18 cellular contexts compared by ENCODE assay signal in the genomic region with DNA sequence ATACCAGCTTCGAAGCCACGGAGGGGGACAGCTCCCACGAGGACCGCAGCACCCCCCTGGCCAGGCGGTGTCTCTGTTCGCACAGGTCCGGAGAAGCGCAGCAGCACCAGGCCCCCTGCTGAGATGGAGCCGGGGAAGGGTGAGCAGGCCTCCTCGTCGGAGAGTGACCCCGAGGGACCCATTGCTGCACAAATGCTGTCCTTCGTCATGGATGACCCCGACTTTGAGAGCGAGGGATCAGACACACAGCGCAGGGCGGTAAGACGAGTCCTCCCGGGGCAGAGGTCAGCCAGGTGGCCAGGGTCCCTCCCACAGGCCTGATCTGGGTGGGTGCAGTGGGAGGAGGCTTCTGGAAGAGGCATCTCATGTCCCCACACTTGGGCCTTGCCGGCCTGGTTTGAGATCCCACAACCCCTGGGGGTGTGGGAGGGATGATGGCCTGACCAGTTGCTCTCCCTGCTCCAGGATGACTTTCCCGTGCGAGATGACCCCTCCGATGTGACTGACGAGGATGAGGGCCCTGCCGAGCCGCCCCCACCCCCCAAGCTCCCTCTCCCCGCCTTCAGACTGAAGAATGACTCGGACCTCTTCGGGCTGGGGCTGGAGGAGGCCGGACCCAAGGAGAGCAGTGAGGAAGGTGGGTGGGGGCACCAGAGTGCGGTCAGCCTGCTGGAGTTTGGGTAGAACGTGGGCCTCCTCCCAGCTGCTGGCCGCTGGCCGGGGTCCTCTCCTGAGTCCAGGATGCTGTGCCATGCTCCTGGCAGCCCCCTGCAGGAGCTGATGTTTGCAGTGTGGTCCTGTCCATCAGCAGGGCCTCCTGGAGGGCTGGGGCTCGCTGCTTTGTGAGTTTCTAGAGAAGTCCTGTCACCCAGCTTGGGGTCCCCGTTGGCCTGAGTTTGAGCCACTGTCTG. TPM values are rescaled to one million over a fixed set of nuclear protein-coding genes. Genes with fewer than 3 reads are reported as not detected.
DNase-seq lines count a peak whose midpoint lies in the region; ATAC-seq, FAIRE-seq and TF ChIP-seq lines count a peak whose summit lies in the region.
"Had no signal": no experiment of that assay in that cellular context is flagged by ENCODE, and none has a peak within 500 bp of the region (broad histone marks: within the 10 kb centered on the region; RNA-seq: fewer than 3 reads in every experiment).

No MANE protein-coding gene starts in this region.

- H2AK5ac ChIP-seq in H9 (ENCODE audit: insufficient read length, low read length), result no peak overlapping the region

- FAIRE-seq in frontal cortex (lab: Jason Lieb, UNC), result no peak
- FAIRE-seq: colon, GM12878 had no signal

- H4K91ac ChIP-seq in H9 (ENCODE audit: insufficient read length, low read depth, low read length), result no peak overlapping the region

- no peak overlapping the region for H2BK12ac ChIP-seq in H9 (ENCODE audit: insufficient read length, low read depth, low read length)

- H3K9ac ChIP-seq in H9 (ENCODE audit: extremely low read depth, insufficient read length, low read length), result no peak overlapping the region

- H4K20me1 ChIP-seq in H9 (ENCODE audit: control insufficient read depth, insufficient read depth, insufficient read length), result no peaks in the 10 kb centered on the region

- no peak overlapping the region; the same call in 1 of the 2 replicates for H3K14ac ChIP-seq in H9 (ENCODE audit: insufficient read depth, low read length)

- H2BK15ac ChIP-seq in H9 (ENCODE audit: low read depth, low read length), result no peak overlapping the region

- no CpG with 5 or more reads among the region's 36 CpGs for WGBS in H9 (ENCODE audit: extremely low coverage, insufficient read length, low lambda C conversion rate)

- H3K56ac ChIP-seq in H9 (ENCODE audit: insufficient read length, low read depth, low read length), result no peak overlapping the region

- no peak overlapping the region for H3K27ac ChIP-seq in H9 (ENCODE audit: insufficient read length, low read depth, low read length)
- H3K27ac ChIP-seq: adrenal gland had no signal

- H3K27ac Mint-ChIP-seq in H9 (peak overlapping the region in 2 of 3 experiments; percentile 87 to 93; a peak in 5 of 7 replicates), T-helper 17 cell (peak overlapping the region; percentile 90), neural crest cell (ENCODE audit: unreplicated experiment) (peak overlapping the region; percentile 96)
- H3K27ac Mint-ChIP-seq: stimulated activated memory B cell treated with anti-CD40 and anti-IgM and Interleukin-4, amounts not matched to agents 10 μg/mL and 1 μg/mL and 100 μg/mL, for 72 hours had no signal

- H3K9me3 Mint-ChIP-seq in H9, result no peaks in the 10 kb centered on the region
- no peaks in the 10 kb centered on the region for H3K9me3 Mint-ChIP-seq in neural crest cell
- H3K9me3 Mint-ChIP-seq: naive B cell; stimulated activated memory B cell treated with anti-CD40 and anti-IgM and Interleukin-4, amounts not matched to agents 10 μg/mL and 1 μg/mL and 100 μg/mL, for 72 hours had no signal

- H4K8ac ChIP-seq in H9 (replicated peaks; ENCODE audit: insufficient read length, low read depth, low read length), result no peak overlapping the region

- H3K23ac ChIP-seq in H9 (ENCODE audit: insufficient read length, low read depth, low read length), result no peak overlapping the region

- peaks cover 2% of the 10 kb centered on the region; the same call in 1 of the 2 replicates for H3K4me1 ChIP-seq in H9 (ENCODE audit: insufficient read depth, low read length)

- H4K5ac ChIP-seq in H9 (ENCODE audit: insufficient read length, low read depth, low read length), result no peak overlapping the region

- no peak overlapping the region for H2AFZ ChIP-seq in H9 (ENCODE audit: low read length)

- H3K4me2 ChIP-seq in H9 (ENCODE audit: insufficient read depth, insufficient read length, low read length), result no peak overlapping the region

- no peak overlapping the region for H2BK20ac ChIP-seq in H9 (ENCODE audit: low read depth, low read length, poor library complexity, severe bottlenecking)

- no peak overlapping the region for H3K4me3 Mint-ChIP-seq in H9
- H3K4me3 Mint-ChIP-seq in T-helper 17 cell, result no peak overlapping the region
- H3K4me3 Mint-ChIP-seq in neural crest cell, result peak overlapping the region; percentile 84
- H3K4me3 Mint-ChIP-seq: stimulated activated memory B cell treated with anti-CD40 and anti-IgM and Interleukin-4, amounts not matched to agents 10 μg/mL and 1 μg/mL and 100 μg/mL, for 72 hours had no signal

- DNase-seq in H9 (no peak), T-helper 17 cell (no peak), neural crest cell (ENCODE audit: low read depth, low spot score) (no peak), frontal cortex (ENCODE audit: low spot score in 2 of 2) (no peak), NCI-H345 (lab: John Stamatoyannopoulos, UW) (no peak)
- DNase-seq: activated CD4-positive, CD25-positive, alpha-beta regulatory T cell treated with anti-CD3 and anti-CD28 coated beads, Interleukin-2, amount 50 U/mL, for 72 hours; adrenal gland; C1 segment of cervical spinal cord; Kasumi-1; naive B cell; stimulated activated CD4-positive, alpha-beta T cell treated with anti-CD3 and anti-CD28 coated beads, Interleukin-4, amount 100 ng/mL, for 4 hours; SW 1271 had no signal

- no peaks in the 10 kb centered on the region for H3K23me2 ChIP-seq in H9 (ENCODE audit: insufficient read length, low read depth, low read length, poor library complexity, severe bottlenecking)

- no peak overlapping the region for H2BK120ac ChIP-seq in H9 (ENCODE audit: low read depth, low read length, poor library complexity, severe bottlenecking)

- H3K4me1 Mint-ChIP-seq in H9, result peaks cover 16 to 28% of the 10 kb centered on the region in 2 experiments
- H3K4me1 Mint-ChIP-seq in T-helper 17 cell, result peaks cover 6% of the 10 kb centered on the region
- peaks cover 19% of the 10 kb centered on the region for H3K4me1 Mint-ChIP-seq in neural crest cell

- H3K36me3 Mint-ChIP-seq in H9 (ENCODE audit: insufficient read depth in 1 of 3, low read depth in 3 of 3) (peaks cover 0 to 15% (median 15%) of the 10 kb centered on the region in 3 experiments; a peak in 4 of 7 replicates), T-helper 17 cell (ENCODE audit: low read depth) (peaks cover 3% of the 10 kb centered on the region), neural crest cell (ENCODE audit: low read depth) (peaks cover 4% of the 10 kb centered on the region)

- no peak overlapping the region for H3T11ph ChIP-seq in H9 (ENCODE audit: low read length)

- H3K79me1 ChIP-seq in H9 (ENCODE audit: insufficient read depth, low read depth, low read length, poor library complexity, severe bottlenecking), result no peaks in the 10 kb centered on the region

- no peak overlapping the region for H3K18ac ChIP-seq in H9 (ENCODE audit: insufficient read length, low read depth, low read length)

- no peak for TF ChIP-seq CTCF in H9 (conservative IDR thresholded peaks at IDR 0.05)
- no peak for TF ChIP-seq CTCF in neural crest cell (conservative IDR thresholded peaks at IDR 0.05)

- no peaks in the 10 kb centered on the region for H3K27me3 ChIP-seq in H9 (ENCODE audit: insufficient read depth, low read length)
- H3K27me3 ChIP-seq: adrenal gland had no signal

- no peak for ATAC-seq in T-helper 17 cell
- ATAC-seq in GM21423 (IDR thresholded peaks at IDR 0.05; ENCODE audit: unreplicated experiment), result no peak
- ATAC-seq: esophagus mucosa; GM12878; sciatic nerve; stimulated activated memory B cell treated with anti-CD40 and anti-IgM and Interleukin-4, amounts not matched to agents 10 μg/mL and 1 μg/mL and 100 μg/mL, for 72 hours had no signal

- H3K4ac ChIP-seq in H9 (ENCODE audit: low read depth, low read length), result no peak overlapping the region

- H3K79me2 ChIP-seq in H9 (ENCODE audit: insufficient read depth, low read length), result no peaks in the 10 kb centered on the region

- H3K27me3 Mint-ChIP-seq in H9 (ENCODE audit: low read depth) (peaks cover 9% of the 10 kb centered on the region; the same call in 1 of the 2 replicates), T-helper 17 cell (no peaks in the 10 kb centered on the region), neural crest cell (ENCODE audit: low read depth) (peaks cover 24% of the 10 kb centered on the region)
- H3K27me3 Mint-ChIP-seq: stimulated activated memory B cell treated with anti-CD40 and anti-IgM and Interleukin-4, amounts not matched to agents 10 μg/mL and 1 μg/mL and 100 μg/mL, for 72 hours had no signal

- no peak overlapping the region for H2BK5ac ChIP-seq in H9 (ENCODE audit: insufficient read length, low read length)

- H3K9me3 ChIP-seq in H9 (ENCODE audit: control insufficient read depth, low read depth, low read length), result no peaks in the 10 kb centered on the region
- no peaks in the 10 kb centered on the region for H3K9me3 ChIP-seq in T-helper 17 cell (ENCODE audit: control insufficient read depth, low read length, poor library complexity, severe bottlenecking)
- H3K9me3 ChIP-seq: adrenal gland had no signal

RNA-seq across cellular contexts. Expression of a gene that starts 2.8 kb away (rescaled TPM):
- total RNA-seq in H9 (2021) (1.8 and 2.3 TPM in 2 replicates), T-helper 17 cell (1 to 10 TPM; 2.9 to 3.7 TPM), neural crest cell (2.8 and 3.3 TPM in 2 replicates), frontal cortex (0.82 TPM)

RNA-seq across cellular contexts. Expression of a gene that starts 9.7 kb away (rescaled TPM):
- total RNA-seq in H9 (2021) (161 and 175 TPM in 2 replicates), T-helper 17 cell (10 to 100 TPM; 33.8 to 36.2 TPM), neural crest cell (170 and 175 TPM in 2 replicates), frontal cortex (143 TPM)

RNA-seq across cellular contexts. Expression of a gene that starts 12.7 kb away (rescaled TPM):
- 6.9 and 9.2 TPM in 2 replicates for total RNA-seq in H9 (2021)
- total RNA-seq in T-helper 17 cell, result 1 to 10 TPM; 3.4 TPM
- total RNA-seq in neural crest cell, result 19.3 and 20.6 TPM in 2 replicates
- 4.1 TPM for total RNA-seq in frontal cortex

RNA-seq across cellular contexts. Expression of a gene that starts 26.6 kb away (rescaled TPM):
- total RNA-seq in H9 (2021) (318 and 328 TPM in 2 replicates), T-helper 17 cell (100 to 1,000 TPM; 212 to 224 TPM), neural crest cell (338 and 339 TPM in 2 replicates), frontal cortex (140 TPM)

RNA-seq across cellular contexts. Expression of a gene that starts 31.7 kb away (rescaled TPM):
- total RNA-seq in H9 (2021) (108 and 114 TPM in 2 replicates), T-helper 17 cell (10 to 100 TPM; 55.6 to 59.7 TPM), neural crest cell (191 and 198 TPM in 2 replicates), frontal cortex (35.1 TPM)
